ENCODE assay signal across 29 cellular contexts in the genomic region with DNA sequence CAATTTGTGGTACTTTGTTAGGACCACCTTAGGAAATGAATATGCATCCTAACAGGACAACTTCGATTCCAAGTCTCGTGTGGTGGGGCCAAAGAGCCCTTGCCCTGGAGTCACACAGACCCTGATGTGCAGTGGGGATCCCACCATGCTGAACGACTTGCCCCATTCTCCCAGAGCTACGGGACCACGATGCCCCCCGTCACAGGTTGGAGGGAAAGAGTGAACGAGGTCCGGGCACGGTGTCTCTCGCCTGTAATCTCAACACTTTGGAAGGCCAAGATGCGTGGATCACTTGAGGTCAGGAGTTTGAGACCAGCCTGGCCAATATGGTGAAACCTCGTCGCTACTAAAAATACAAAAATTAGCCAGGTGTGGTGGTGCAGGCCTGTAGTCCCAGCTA. TPM values are rescaled to one million over a fixed set of nuclear protein-coding genes. Genes with fewer than 3 reads are reported as not detected.
"Had no signal": no experiment of that assay in that cellular context is flagged by ENCODE, and none has a peak within 500 bp of the region (broad histone marks: within the 10 kb centered on the region; RNA-seq: fewer than 3 reads in every experiment).

No MANE protein-coding gene starts in this region.

- H3K4me3 ChIP-seq: heart left ventricle, left ventricle myocardium inferior, lung, mucosa of descending colon, pancreas, prostate gland, skin epidermis, stomach, testis, thyroid gland, transverse colon, upper lobe of left lung had no signal

- H3K36me3 Mint-ChIP-seq: natural killer cell treated with Interleukin-12 subunit alpha and Interleukin-12 subunit beta and Interleukin-15 and Interleukin-18, amount 100 ng/mL, for 72 hours had no signal

- DNase-seq: hypothalamus; immature natural killer cell; kidney; left ventricle myocardium inferior; mesendoderm; midbrain; mucosa of descending colon; naive thymus-derived CD4-positive, alpha-beta T cell; pancreas; retina; right cardiac atrium; stimulated activated CD4-positive, alpha-beta T cell treated with anti-CD3 and anti-CD28 coated beads, Interleukin-12 subunit alpha, Interleukin-12 subunit beta, amount 100 ng/mL, for 4 hours; stimulated activated CD4-positive, alpha-beta T cell treated with anti-CD3 and anti-CD28 coated beads, Interleukin-15, amount 100 ng/mL, for 24 hours; stimulated activated CD4-positive, alpha-beta T cell treated with anti-CD3 and anti-CD28 coated beads, Interleukin-2, amount 100 ng/mL, for 24 hours; stimulated activated CD4-positive, alpha-beta T cell treated with anti-CD3 and anti-CD28 coated beads, Interleukin-4, amount 100 ng/mL, for 1 hour; stimulated activated naive B cell treated with anti-CD40 and anti-IgM and Interleukin-4, amounts not matched to agents 10 μg/mL and 1 μg/mL and 100 μg/mL, for 72 hours; stimulated activated naive CD8-positive, alpha-beta T cell treated with anti-CD3 and anti-CD28 coated beads, Interleukin-15, Interleukin-2, amounts not matched to agents 100 U/mL and 50 U/mL, for 24 hours; stomach; testis; thyroid gland; transverse colon; upper lobe of left lung had no signal

- ATAC-seq: heart left ventricle; mucosa of descending colon; naive thymus-derived CD4-positive, alpha-beta T cell; natural killer cell treated with Interleukin-12 subunit alpha and Interleukin-12 subunit beta and Interleukin-15 and Interleukin-18, amount 100 ng/mL, for 72 hours; pancreas; right cardiac atrium; sciatic nerve; stimulated activated naive B cell treated with anti-CD40 and anti-IgM and Interleukin-4, amounts not matched to agents 10 μg/mL and 1 μg/mL and 100 μg/mL, for 72 hours; stimulated activated naive CD8-positive, alpha-beta T cell treated with anti-CD3 and anti-CD28 coated beads, Interleukin-15, Interleukin-2, amounts not matched to agents 100 U/mL and 50 U/mL, for 24 hours had no signal

- H3K27me3 ChIP-seq: testis, thyroid gland had no signal

- H3K9me3 Mint-ChIP-seq: immature natural killer cell; natural killer cell treated with Interleukin-12 subunit alpha and Interleukin-12 subunit beta and Interleukin-15 and Interleukin-18, amount 100 ng/mL, for 72 hours; neural crest cell; stimulated activated naive B cell treated with anti-CD40 and anti-IgM and Interleukin-4, amounts not matched to agents 10 μg/mL and 1 μg/mL and 100 μg/mL, for 72 hours had no signal

- H3K4me1 ChIP-seq: heart left ventricle, left ventricle myocardium inferior, pancreas, prostate gland, stomach, testis, thyroid gland, transverse colon, upper lobe of left lung had no signal

- H3K4me3 Mint-ChIP-seq: immature natural killer cell; naive thymus-derived CD4-positive, alpha-beta T cell; natural killer cell treated with Interleukin-12 subunit alpha and Interleukin-12 subunit beta and Interleukin-15 and Interleukin-18, amount 100 ng/mL, for 72 hours; neural crest cell; stimulated activated naive B cell treated with anti-CD40 and anti-IgM and Interleukin-4, amounts not matched to agents 10 μg/mL and 1 μg/mL and 100 μg/mL, for 72 hours had no signal

- H3K27ac Mint-ChIP-seq: immature natural killer cell; naive thymus-derived CD4-positive, alpha-beta T cell; natural killer cell treated with Interleukin-12 subunit alpha and Interleukin-12 subunit beta and Interleukin-15 and Interleukin-18, amount 100 ng/mL, for 72 hours; stimulated activated naive B cell treated with anti-CD40 and anti-IgM and Interleukin-4, amounts not matched to agents 10 μg/mL and 1 μg/mL and 100 μg/mL, for 72 hours had no signal

- H3K27ac ChIP-seq: heart left ventricle, left ventricle myocardium inferior, pancreas, prostate gland, skin epidermis, stomach, testis, thyroid gland, transverse colon, upper lobe of left lung had no signal

- H3K36me3 ChIP-seq: heart left ventricle, left ventricle myocardium inferior, pancreas, prostate gland, stomach, thyroid gland, transverse colon, upper lobe of left lung had no signal

- H3K9me3 ChIP-seq: heart left ventricle, left ventricle myocardium inferior, mucosa of descending colon, pancreas, prostate gland, stomach, testis, thyroid gland, transverse colon, upper lobe of left lung had no signal

RNA-seq across cellular contexts. Expression of a gene that starts 14.4 kb away (rescaled TPM):
- total RNA-seq: naive thymus-derived CD4-positive, alpha-beta T cell had no signal
